In the genomic region with DNA sequence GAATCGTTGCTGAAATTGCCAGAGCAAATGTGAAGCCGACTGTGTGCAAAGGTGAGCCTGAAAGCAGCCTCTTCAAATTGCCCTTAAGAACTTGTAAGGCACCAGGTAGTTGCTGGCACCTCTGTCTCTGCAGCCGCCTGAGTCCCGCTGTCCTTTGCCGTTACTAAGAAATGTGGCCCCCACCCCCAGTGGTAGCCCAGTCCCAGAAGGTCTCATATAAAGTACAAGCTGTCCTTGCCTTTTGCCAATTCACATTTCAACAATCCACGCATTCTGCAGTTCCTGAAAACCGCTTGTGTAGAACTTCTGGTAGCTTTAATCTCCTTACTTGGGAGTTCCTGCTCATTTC, we compare ENCODE assay signal across 16 cellular contexts.
DNase-seq lines count a peak whose midpoint lies in the region; ATAC-seq and TF ChIP-seq lines count a peak whose summit lies in the region.
"Had no signal": no experiment of that assay in that cellular context is flagged by ENCODE, and none has a peak within 500 bp of the region (broad histone marks: within the 10 kb centered on the region; RNA-seq: fewer than 3 reads in every experiment).

No MANE protein-coding gene starts in this region.

- H3K4me3 ChIP-seq in WERI-Rb-1 (ENCODE audit: low read depth, low read length), result no peak overlapping the region
- no peak overlapping the region for H3K4me3 ChIP-seq in CD8-positive, alpha-beta memory T cell (ENCODE audit: low read length)

- no peaks in the 10 kb centered on the region for H3K27me3 ChIP-seq in WERI-Rb-1 (ENCODE audit: insufficient read depth, low read depth, severe bottlenecking)
- H3K27me3 ChIP-seq in CD8-positive, alpha-beta memory T cell (ENCODE audit: insufficient read depth, low read length, poor library complexity, severe bottlenecking), result no peaks in the 10 kb centered on the region

- H3K4me3 Mint-ChIP-seq in nephron progenitor cell, result no peak overlapping the region
- H3K4me3 Mint-ChIP-seq in CD8-positive, alpha-beta memory T cell, result no peak overlapping the region
- H3K4me3 Mint-ChIP-seq: CD8-positive, alpha-beta T cell had no signal

- H3K27me3 Mint-ChIP-seq in nephron progenitor cell (ENCODE audit: low read depth, poor library complexity), result peaks cover 4% of the 10 kb centered on the region
- no peaks in the 10 kb centered on the region for H3K27me3 Mint-ChIP-seq in CD8-positive, alpha-beta memory T cell

- peaks cover 14% of the 10 kb centered on the region for H3K4me1 Mint-ChIP-seq in nephron progenitor cell
- no peaks in the 10 kb centered on the region for H3K4me1 Mint-ChIP-seq in CD8-positive, alpha-beta memory T cell

- H3K9me3 ChIP-seq in WERI-Rb-1 (ENCODE audit: severe bottlenecking), result no peaks in the 10 kb centered on the region
- H3K9me3 ChIP-seq in CD8-positive, alpha-beta memory T cell (ENCODE audit: low read length), result no peaks in the 10 kb centered on the region

- ATAC-seq in GM21529 (IDR thresholded peaks at IDR 0.05; ENCODE audit: unreplicated experiment), result no peak
- ATAC-seq: CD8-positive, alpha-beta T cell; PC-3 had no signal

- POLR2A ChIA-PET in CD8-positive, alpha-beta memory T cell (lab: Charles Lee), result no interaction called here

- no peak for TF ChIP-seq CTCF in WERI-Rb-1 (IDR thresholded peaks at IDR 0.05; ENCODE audit: low read depth, low read length)
- TF ChIP-seq CTCF in nephron progenitor cell (IDR thresholded peaks at IDR 0.05), result no peak

- no peaks in the 10 kb centered on the region for H3K4me1 ChIP-seq in CD8-positive, alpha-beta memory T cell (ENCODE audit: insufficient read depth, low read length)

- H3K27ac Mint-ChIP-seq in nephron progenitor cell, result peak overlapping the region; percentile 76
- H3K27ac Mint-ChIP-seq in CD8-positive, alpha-beta memory T cell, result no peak overlapping the region
- H3K27ac Mint-ChIP-seq: CD8-positive, alpha-beta T cell had no signal

- DNase-seq in WERI-Rb-1, result no peak
- peak; percentile 52 for DNase-seq in cerebellar cortex (ENCODE audit: low spot score)
- no peak for DNase-seq in nephron progenitor cell
- DNase-seq in substantia nigra (lab: John Stamatoyannopoulos, UW), result peak in 15 of 49 donors; percentile 17 to 71 (median 36)
- DNase-seq in epidermal melanocyte (ENCODE audit: insufficient read length, low spot score), result no peak
- no peak for DNase-seq in CD8-positive, alpha-beta memory T cell
- DNase-seq: CD8-positive, alpha-beta T cell; H7; Karpas-422; MM.1S; NCI-H1105; NCI-H187; NCI-H446 treated with DMSO at 0.1 percent for 48 hours; NCI-H748 treated with DMSO at 0.1 percent for 48 hours; PC-3 had no signal

- H3K27ac ChIP-seq in WERI-Rb-1, result peak overlapping the region; percentile 36
- peak overlapping the region; percentile 70 for H3K27ac ChIP-seq in substantia nigra (ENCODE audit: low read depth, low read length, poor library complexity, severe bottlenecking)
- no peak overlapping the region for H3K27ac ChIP-seq in CD8-positive, alpha-beta memory T cell (ENCODE audit: low read depth, low read length)

- H3K36me3 Mint-ChIP-seq in nephron progenitor cell (ENCODE audit: low read depth), result peaks cover 19% of the 10 kb centered on the region
- peaks cover 0 to under 1% (median 0%) of the 10 kb centered on the region in 3 donors for H3K36me3 Mint-ChIP-seq in CD8-positive, alpha-beta memory T cell
- H3K36me3 Mint-ChIP-seq: CD8-positive, alpha-beta T cell had no signal

- H3K9me3 Mint-ChIP-seq in nephron progenitor cell, result peaks cover 7% of the 10 kb centered on the region
- H3K9me3 Mint-ChIP-seq in CD8-positive, alpha-beta memory T cell, result no peaks in the 10 kb centered on the region
- H3K9me3 Mint-ChIP-seq: CD8-positive, alpha-beta T cell had no signal

- peaks cover 13% of the 10 kb centered on the region for H3K36me3 ChIP-seq in WERI-Rb-1
- H3K36me3 ChIP-seq in CD8-positive, alpha-beta memory T cell (ENCODE audit: insufficient read depth, low read length), result no peaks in the 10 kb centered on the region

- CTCF ChIA-PET in CD8-positive, alpha-beta memory T cell (lab: Charles Lee), result no interaction called here
